8 cellular contexts compared by ENCODE assay signal in genomic region chr6:53300656-53301551, GRCh38. TPM values are rescaled to one million over a fixed set of nuclear protein-coding genes. Genes with fewer than 3 reads are reported as not detected.
DNase-seq lines count a peak whose midpoint lies in the region; ATAC-seq, FAIRE-seq and TF ChIP-seq lines count a peak whose summit lies in the region.

No MANE protein-coding gene starts in this region.

- no peaks in the 10 kb centered on the region for H3K27me3 Mint-ChIP-seq in activated CD8-positive, alpha-beta memory T cell treated with anti-CD3 and anti-CD28 coated beads, Interleukin-2, amount 10 ng/mL, durations not matched to agents 7 days and 5 days
- no peaks in the 10 kb centered on the region for H3K27me3 Mint-ChIP-seq in astrocyte (ENCODE audit: low read depth, unreplicated experiment)

- peaks cover 10% of the 10 kb centered on the region for H4K20me1 ChIP-seq in astrocyte (ENCODE audit: insufficient read depth, low read length)

- TF ChIP-seq CTCF in astrocyte (IDR thresholded peaks at IDR 0.05; ENCODE audit: insufficient read depth, low read depth, low read length), result no peak
- no peak for TF ChIP-seq CTCF in left lung (IDR thresholded peaks at IDR 0.05)
- TF ChIP-seq CTCF in tibial nerve (IDR thresholded peaks at IDR 0.05), result no peak

- peak; percentile 50 for DNase-seq in activated CD8-positive, alpha-beta memory T cell treated with anti-CD3 and anti-CD28 coated beads, Interleukin-2, amount 10 ng/mL, durations not matched to agents 7 days and 5 days
- no peak for DNase-seq in activated CD8-positive, alpha-beta memory T cell treated with anti-CD3 and anti-CD28 coated beads, Interleukin-2, amount 50 U/mL, for 48 hours
- DNase-seq in astrocyte (ENCODE audit: low read depth), result peak; percentile 82
- DNase-seq in left lung, result no peak
- no peak for DNase-seq in tibial nerve (ENCODE audit: low spot score in 2 of 2)
- DNase-seq in SW 1271 (lab: John Stamatoyannopoulos, UW), result no peak
- no peak for DNase-seq in GM19240 (ENCODE audit: insufficient read length, low spot score)
- DNase-seq in 8988T, result no peak

- H2AFZ ChIP-seq in astrocyte (ENCODE audit: low read depth, low read length), result no peak overlapping the region

- FAIRE-seq in astrocyte (lab: Jason Lieb, UNC), result no peak

- CTCF ChIA-PET in activated CD8-positive, alpha-beta memory T cell treated with anti-CD3 and anti-CD28 coated beads, Interleukin-2, amount 10 ng/mL, durations not matched to agents 7 days and 5 days (lab: Charles Lee), result interaction anchor here (0.9 to 4.1 kb wide), 8 partner anchors 10 to 128 kb away, joined by 3 to 20 read pairs (median 4); no protein-coding TSS in a partner anchor

- H3K27ac ChIP-seq in astrocyte (ENCODE audit: low read depth, low read length), result peak overlapping the region; percentile 96
- H3K27ac ChIP-seq in left lung, result peak overlapping the region; percentile 71 to 72
- H3K27ac ChIP-seq in tibial nerve, result peak overlapping the region in 3 of 4 donors; percentile 46 to 69 (median 60)

- no peak overlapping the region for H3K27ac Mint-ChIP-seq in activated CD8-positive, alpha-beta memory T cell treated with anti-CD3 and anti-CD28 coated beads, Interleukin-2, amount 10 ng/mL, durations not matched to agents 7 days and 5 days
- H3K27ac Mint-ChIP-seq in astrocyte (ENCODE audit: unreplicated experiment), result peak overlapping the region; percentile 38

- ATAC-seq in activated CD8-positive, alpha-beta memory T cell treated with anti-CD3 and anti-CD28 coated beads, Interleukin-2, amount 10 ng/mL, durations not matched to agents 7 days and 5 days, result peak; percentile 45
- peak; percentile 57 for ATAC-seq in left lung

- H3K4me3 Mint-ChIP-seq in activated CD8-positive, alpha-beta memory T cell treated with anti-CD3 and anti-CD28 coated beads, Interleukin-2, amount 10 ng/mL, durations not matched to agents 7 days and 5 days, result no peak overlapping the region
- no peak overlapping the region for H3K4me3 Mint-ChIP-seq in astrocyte (ENCODE audit: unreplicated experiment)

- H3K4me1 ChIP-seq in astrocyte (ENCODE audit: insufficient read depth, low read length), result peaks cover 34% of the 10 kb centered on the region
- peaks cover 41 to 80% of the 10 kb centered on the region in 2 donors for H3K4me1 ChIP-seq in left lung
- peaks cover 0 to 64% (median 38%) of the 10 kb centered on the region in 4 donors for H3K4me1 ChIP-seq in tibial nerve

- H3K4me1 Mint-ChIP-seq in activated CD8-positive, alpha-beta memory T cell treated with anti-CD3 and anti-CD28 coated beads, Interleukin-2, amount 10 ng/mL, durations not matched to agents 7 days and 5 days, result peaks cover 63% of the 10 kb centered on the region
- peaks cover 40% of the 10 kb centered on the region for H3K4me1 Mint-ChIP-seq in astrocyte (ENCODE audit: low read depth, unreplicated experiment)

- intact Hi-C loops in left lung (cut with DNase I), result no loop called here

- no peaks in the 10 kb centered on the region for H3K36me3 ChIP-seq in astrocyte (ENCODE audit: insufficient read depth, low read length)
- H3K36me3 ChIP-seq in left lung, result no peaks in the 10 kb centered on the region
- no peaks in the 10 kb centered on the region for H3K36me3 ChIP-seq in tibial nerve

- H3K27me3 ChIP-seq in astrocyte (ENCODE audit: insufficient read depth, low read length) (no peaks in the 10 kb centered on the region), left lung (no peaks in the 10 kb centered on the region), tibial nerve (no peaks in the 10 kb centered on the region)

- peak overlapping the region; percentile 11 for H3K4me3 ChIP-seq in astrocyte (ENCODE audit: insufficient read depth, low read depth, low read length)
- H3K4me3 ChIP-seq in left lung, result no peak overlapping the region
- no peak overlapping the region for H3K4me3 ChIP-seq in tibial nerve

- peak overlapping the region; percentile 79 for H3K9ac ChIP-seq in astrocyte (ENCODE audit: low read length)

- H3K36me3 Mint-ChIP-seq in activated CD8-positive, alpha-beta memory T cell treated with anti-CD3 and anti-CD28 coated beads, Interleukin-2, amount 10 ng/mL, durations not matched to agents 7 days and 5 days, result peaks cover 5% of the 10 kb centered on the region
- peaks cover 2% of the 10 kb centered on the region for H3K36me3 Mint-ChIP-seq in astrocyte (ENCODE audit: low read depth, unreplicated experiment)

- no peak for TF ChIP-seq POLR2A in tibial nerve (IDR thresholded peaks at IDR 0.05)

- WGBS in tibial nerve, 2 donors, result 28 to 29% methylated on average over 9 of the region's 9 CpGs

- no peaks in the 10 kb centered on the region for H3K9me3 Mint-ChIP-seq in activated CD8-positive, alpha-beta memory T cell treated with anti-CD3 and anti-CD28 coated beads, Interleukin-2, amount 10 ng/mL, durations not matched to agents 7 days and 5 days (ENCODE audit: low read depth)
- H3K9me3 Mint-ChIP-seq in astrocyte (ENCODE audit: unreplicated experiment), result no peaks in the 10 kb centered on the region

- H3K9me3 ChIP-seq in astrocyte (ENCODE audit: insufficient read depth, low read depth, low read length), result no peaks in the 10 kb centered on the region
- no peaks in the 10 kb centered on the region for H3K9me3 ChIP-seq in left lung
- H3K9me3 ChIP-seq in tibial nerve, result no peaks in the 10 kb centered on the region

- TF ChIP-seq EP300 in tibial nerve (IDR thresholded peaks at IDR 0.05), result peak in 1 of 2 donors; percentile 18

- peaks cover 76% of the 10 kb centered on the region for H3K79me2 ChIP-seq in astrocyte (ENCODE audit: insufficient read depth, low read length)

- H3K4me2 ChIP-seq in astrocyte (ENCODE audit: low read length), result peak overlapping the region; percentile 70

RNA-seq across cellular contexts. Expression of gene ELOVL5, which starts 47.8 kb away (rescaled TPM):
- 100 to 1,000 TPM; 113 to 117 TPM for total RNA-seq in activated CD8-positive, alpha-beta memory T cell treated with anti-CD3 and anti-CD28 coated beads, Interleukin-2, amount 10 ng/mL, durations not matched to agents 7 days and 5 days
- 48.3 and 52.8 TPM in 2 replicates for total RNA-seq in astrocyte
- 100 to 1,000 TPM; 127 to 132 TPM for total RNA-seq in left lung
- total RNA-seq in tibial nerve, result 10 to 100 TPM; 58.4 to 97.0 (median 69.7) TPM

Comparison
In these comparisons a context has a peak if more than half of its experiments do, and no peak if none do; other contexts are left out.
1. DNase-seq: peak in activated CD8-positive, alpha-beta memory T cell treated with anti-CD3 and anti-CD28 coated beads, Interleukin-2, amount 10 ng/mL, durations not matched to agents 7 days and 5 days (single experiment) and astrocyte (single experiment); none in activated CD8-positive, alpha-beta memory T cell treated with anti-CD3 and anti-CD28 coated beads, Interleukin-2, amount 50 U/mL, for 48 hours (single experiment), left lung (0 of 2), tibial nerve (0 of 2), SW 1271 (0 of 2), GM19240 (single experiment) and 8988T (single experiment).
2. Peak in every context shown above with its lines, with median percentiles within 50 percentile points of each other: H3K27ac ChIP-seq.